ENCODE assay signal across 1 cellular context in the genomic region with DNA sequence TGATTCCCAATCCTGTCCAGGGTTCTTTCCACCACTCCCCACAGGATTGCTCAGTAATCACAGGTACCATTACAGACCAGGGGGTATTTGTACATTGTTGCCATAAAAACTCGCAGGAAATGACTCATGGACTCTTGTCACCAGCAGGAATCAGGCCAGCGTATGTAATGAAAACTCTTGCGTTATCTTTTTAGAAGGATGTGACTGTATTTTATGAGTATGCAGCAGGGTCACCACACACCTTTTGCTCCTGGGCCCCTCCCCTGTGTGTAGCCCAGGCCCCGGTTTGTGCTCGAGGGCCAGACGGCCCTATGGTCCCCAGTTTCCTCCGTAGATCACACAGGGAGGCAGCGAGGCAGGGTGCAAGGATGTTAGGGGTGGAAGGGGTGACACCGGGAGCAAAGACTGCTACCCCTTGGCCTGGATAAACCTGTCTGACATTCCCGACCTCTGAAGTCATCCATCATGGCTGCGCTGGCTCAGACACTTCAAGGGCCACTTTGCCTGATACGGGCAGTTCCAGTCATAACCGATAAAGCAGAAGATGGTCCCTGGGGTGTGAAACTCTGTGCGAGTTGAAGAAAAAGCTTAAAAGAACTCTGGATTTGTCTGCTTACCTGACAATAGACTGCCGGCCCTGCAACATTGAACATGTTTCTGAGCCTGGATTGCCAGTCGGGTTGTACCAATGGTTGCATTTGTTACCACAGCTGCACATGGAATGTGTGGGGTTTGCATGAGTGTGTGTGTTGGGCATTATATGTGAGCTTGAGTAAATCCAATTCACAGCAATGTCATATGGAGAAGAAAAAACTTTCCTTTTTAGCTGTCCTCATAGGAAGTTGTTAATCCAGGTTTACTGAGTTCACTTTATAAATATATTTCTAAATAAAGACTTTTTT.
A peak's percentile ranks its signal among the peaks of the same experiment; 100 is the strongest.
TF ChIP-seq lines count a peak whose summit lies in the region.

No MANE protein-coding gene starts in this region.

TF ChIP-seq in HCT116, 20 proteins besides CTCF, POLR2A, EP300 and RAD21 (continued from another document):
- TF ChIP-seq, protein P1, sequence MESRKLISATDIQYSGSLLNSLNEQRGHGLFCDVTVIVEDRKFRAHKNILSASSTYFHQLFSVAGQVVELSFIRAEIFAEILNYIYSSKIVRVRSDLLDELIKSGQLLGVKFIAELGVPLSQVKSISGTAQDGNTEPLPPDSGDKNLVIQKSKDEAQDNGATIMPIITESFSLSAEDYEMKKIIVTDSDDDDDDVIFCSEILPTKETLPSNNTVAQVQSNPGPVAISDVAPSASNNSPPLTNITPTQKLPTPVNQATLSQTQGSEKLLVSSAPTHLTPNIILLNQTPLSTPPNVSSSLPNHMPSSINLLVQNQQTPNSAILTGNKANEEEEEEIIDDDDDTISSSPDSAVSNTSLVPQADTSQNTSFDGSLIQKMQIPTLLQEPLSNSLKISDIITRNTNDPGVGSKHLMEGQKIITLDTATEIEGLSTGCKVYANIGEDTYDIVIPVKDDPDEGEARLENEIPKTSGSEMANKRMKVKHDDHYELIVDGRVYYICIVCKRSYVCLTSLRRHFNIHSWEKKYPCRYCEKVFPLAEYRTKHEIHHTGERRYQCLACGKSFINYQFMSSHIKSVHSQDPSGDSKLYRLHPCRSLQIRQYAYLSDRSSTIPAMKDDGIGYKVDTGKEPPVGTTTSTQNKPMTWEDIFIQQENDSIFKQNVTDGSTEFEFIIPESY (IDR thresholded peaks at IDR 0.05; ENCODE audit: extremely low read depth, insufficient replicate concordance, low read length) = peak; percentile 16
- TF ChIP-seq SRF (IDR thresholded peaks at IDR 0.05; ENCODE audit: low read depth) = peak; percentile 80
- peak; percentile 98 for TF ChIP-seq CEBPB (IDR thresholded peaks at IDR 0.05; ENCODE audit: low read depth)
- peak; percentile 36; the same call in 1 of the 2 replicates for TF ChIP-seq ZFX (IDR thresholded peaks at IDR 0.05)
- TF ChIP-seq EGR1 (IDR thresholded peaks at IDR 0.05; ENCODE audit: low read depth) = no peak
- TF ChIP-seq, protein P2, sequence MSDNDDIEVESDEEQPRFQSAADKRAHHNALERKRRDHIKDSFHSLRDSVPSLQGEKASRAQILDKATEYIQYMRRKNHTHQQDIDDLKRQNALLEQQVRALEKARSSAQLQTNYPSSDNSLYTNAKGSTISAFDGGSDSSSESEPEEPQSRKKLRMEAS (IDR thresholded peaks at IDR 0.05) = peak; percentile 78
- no peak for TF ChIP-seq ELF1 (IDR thresholded peaks at IDR 0.05; ENCODE audit: borderline replicate concordance, low read depth)
- TF ChIP-seq YY1 (IDR thresholded peaks at IDR 0.05; ENCODE audit: extremely low read depth, insufficient replicate concordance, low read depth, low read length) = peak; percentile 85
